In the genomic region with DNA sequence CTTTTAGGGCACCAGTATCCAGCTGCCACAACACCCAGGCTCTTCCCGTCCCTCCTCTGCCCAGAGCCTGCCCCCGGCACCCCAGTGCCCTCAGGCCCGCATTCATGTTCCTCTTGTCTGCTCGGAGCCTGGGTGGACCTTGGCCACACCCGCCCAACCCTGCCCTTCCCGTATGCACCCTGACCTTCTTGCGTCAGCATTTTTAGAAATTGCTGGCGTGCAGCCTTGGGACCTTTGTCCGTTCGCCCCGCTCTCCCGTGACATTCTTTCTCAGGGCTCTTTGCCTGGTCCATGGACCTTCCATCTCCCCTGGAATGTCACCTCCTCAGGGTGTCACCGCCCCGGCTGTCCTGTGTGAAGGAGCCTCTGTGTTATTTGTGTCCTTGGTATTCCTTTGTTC, we compare ENCODE assay signal across 11 cellular contexts. TPM values are rescaled to one million over a fixed set of nuclear protein-coding genes. Genes with fewer than 3 reads are reported as not detected.
DNase-seq lines count a peak whose midpoint lies in the region; ATAC-seq and TF ChIP-seq lines count a peak whose summit lies in the region.
"Had no signal": no experiment of that assay in that cellular context is flagged by ENCODE, and none has a peak within 500 bp of the region (broad histone marks: within the 10 kb centered on the region; RNA-seq: fewer than 3 reads in every experiment).

No MANE protein-coding gene starts in this region.

- H3K27me3 ChIP-seq in right atrium auricular region (no peaks in the 10 kb centered on the region), upper lobe of left lung (no peaks in the 10 kb centered on the region)

- TF ChIP-seq POLR2A in upper lobe of left lung (IDR thresholded peaks at IDR 0.05): peak in 1 of 4 donors; percentile 46

- no peak for TF ChIP-seq EP300 in upper lobe of left lung (IDR thresholded peaks at IDR 0.05)

- ATAC-seq in Right ventricle myocardium superior (ENCODE audit: poor library complexity) (no peak), upper lobe of left lung (ENCODE audit: low FRiP score in 2 of 2) (peak; percentile 70 to 81)

- no peaks in the 10 kb centered on the region for H3K9me3 ChIP-seq in right atrium auricular region
- no peaks in the 10 kb centered on the region for H3K9me3 ChIP-seq in upper lobe of left lung
- H3K9me3 ChIP-seq: thoracic aorta had no signal

- no peak overlapping the region for H3K4me3 ChIP-seq in right atrium auricular region
- no peak overlapping the region for H3K4me3 ChIP-seq in upper lobe of left lung
- H3K4me3 ChIP-seq: coronary artery, thoracic aorta had no signal

- DNase-seq in Right ventricle myocardium superior: peak; percentile 59
- no peak for DNase-seq in right atrium auricular region (ENCODE audit: low spot score)
- peak; percentile 65 to 85 for DNase-seq in upper lobe of left lung
- DNase-seq in NCI-H526 treated with DMSO at 0.1 percent for 48 hours (lab: John Stamatoyannopoulos, UW): no peak
- DNase-seq: activated CD8-positive, alpha-beta memory T cell treated with anti-CD3 and anti-CD28 coated beads, Interleukin-2, amount 50 U/mL, for 4 hours; immature natural killer cell; naive B cell; NCI-H2029 treated with DMSO at 0.1 percent for 48 hours had no signal

- TF ChIP-seq CTCF in right atrium auricular region (IDR thresholded peaks at IDR 0.05): no peak
- TF ChIP-seq CTCF in upper lobe of left lung (IDR thresholded peaks at IDR 0.05): no peak

- 79 to 84% methylated on average over 12 to 13 of the region's 14 CpGs for WGBS in upper lobe of left lung, 2 donors

- H3K27ac ChIP-seq in right atrium auricular region (no peak overlapping the region), upper lobe of left lung (peak overlapping the region; percentile 61 to 82 (median 78))
- H3K27ac ChIP-seq: thoracic aorta had no signal

- intact Hi-C loops in Right ventricle myocardium superior (cut with DNase I): no loop called here

- peaks cover 0 to 6% of the 10 kb centered on the region in 2 donors for H3K4me1 ChIP-seq in right atrium auricular region
- H3K4me1 ChIP-seq in upper lobe of left lung: peaks cover 23 to 32% (median 29%) of the 10 kb centered on the region in 4 donors

- H3K36me3 ChIP-seq in right atrium auricular region (peaks cover 89% of the 10 kb centered on the region), upper lobe of left lung (peaks cover 15 to 91% (median 61%) of the 10 kb centered on the region in 4 donors)

RNA-seq across cellular contexts. Expression of gene NUCB1, which starts 7.6 kb away (rescaled TPM):
- total RNA-seq in Right ventricle myocardium superior (237 TPM), right atrium auricular region (100 to 1,000 TPM; 347 to 411 TPM), upper lobe of left lung (100 to 1,000 TPM; 278 to 463 (median 341) TPM)

RNA-seq across cellular contexts. Expression of gene TULP2, which starts 9.1 kb away (rescaled TPM):
- total RNA-seq in Right ventricle myocardium superior (not detected), right atrium auricular region (not detected), upper lobe of left lung (1 to 10 TPM in 1 of 6 donors, under 1 TPM in 2, not detected in 3; 0.30 to 4.9 (median 0.86) TPM)
- total RNA-seq: SK-MEL-5 had no signal

RNA-seq across cellular contexts. Expression of gene DHDH, which starts 25.8 kb away (rescaled TPM):
- total RNA-seq in Right ventricle myocardium superior (not detected), right atrium auricular region (not detected), upper lobe of left lung (1 to 10 TPM; 1.9 to 6.3 (median 2.8) TPM)

RNA-seq across cellular contexts. Expression of gene PPP1R15A, which starts 35.5 kb away (rescaled TPM):
- total RNA-seq in Right ventricle myocardium superior (60.4 TPM), right atrium auricular region (10 to 100 TPM; 55.0 to 97.6 TPM), upper lobe of left lung (100 to 1,000 TPM in 5 of 6 donors, 10 to 100 TPM in 1; 96.2 to 194 (median 114) TPM)

RNA-seq across cellular contexts. Expression of gene PLEKHA4, which starts 39.3 kb away (rescaled TPM):
- total RNA-seq in Right ventricle myocardium superior (17.7 TPM), right atrium auricular region (10 to 100 TPM; 22.4 to 25.1 TPM), upper lobe of left lung (10 to 100 TPM in 5 of 6 donors, 1 to 10 TPM in 1; 6.3 to 34.9 (median 21.2) TPM)

Comparison
In these comparisons a context has a peak if more than half of its experiments do, and no peak if none do; other contexts are left out.
1. DNase-seq: peak in Right ventricle myocardium superior (single experiment) and upper lobe of left lung (2 of 2); none in right atrium auricular region (single experiment) and NCI-H526 treated with DMSO at 0.1 percent for 48 hours (single experiment).
2. H3K27ac ChIP-seq: peak in upper lobe of left lung (4 of 4); none in right atrium auricular region (0 of 2).